In the genomic region with DNA sequence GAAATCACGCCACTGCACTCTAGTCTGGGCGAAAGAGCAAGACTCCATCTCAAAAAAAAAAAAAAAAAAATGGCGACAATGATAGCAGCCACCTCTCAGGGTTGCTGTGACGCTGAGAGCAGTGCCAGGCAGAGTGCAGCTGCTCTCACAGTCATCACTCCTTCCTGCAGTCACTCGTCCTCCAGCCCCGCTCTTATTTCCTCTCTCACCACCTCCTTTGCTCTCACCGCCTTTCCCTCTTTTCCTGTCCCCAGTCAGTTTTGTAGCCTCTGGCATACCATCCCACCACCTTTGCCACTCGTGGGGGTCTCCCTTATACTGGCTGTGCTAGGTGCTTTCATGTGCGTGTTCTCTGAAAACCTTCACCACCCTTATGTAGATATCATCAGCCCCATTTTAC, we compare ENCODE assay signal across 1 cellular context.
TF ChIP-seq lines count a peak whose summit lies in the region.

No MANE protein-coding gene starts in this region.

TF ChIP-seq in WTC11, 78 proteins besides CTCF, POLR2A, EP300 and RAD21 (continued from another document):
- TF ChIP-seq, protein P1, sequence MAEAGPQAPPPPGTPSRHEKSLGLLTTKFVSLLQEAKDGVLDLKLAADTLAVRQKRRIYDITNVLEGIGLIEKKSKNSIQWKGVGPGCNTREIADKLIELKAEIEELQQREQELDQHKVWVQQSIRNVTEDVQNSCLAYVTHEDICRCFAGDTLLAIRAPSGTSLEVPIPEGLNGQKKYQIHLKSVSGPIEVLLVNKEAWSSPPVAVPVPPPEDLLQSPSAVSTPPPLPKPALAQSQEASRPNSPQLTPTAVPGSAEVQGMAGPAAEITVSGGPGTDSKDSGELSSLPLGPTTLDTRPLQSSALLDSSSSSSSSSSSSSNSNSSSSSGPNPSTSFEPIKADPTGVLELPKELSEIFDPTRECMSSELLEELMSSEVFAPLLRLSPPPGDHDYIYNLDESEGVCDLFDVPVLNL (CRISPR knock-in tag; IDR thresholded peaks at IDR 0.05; ENCODE audit: borderline replicate concordance, low read depth): no peak
- TF ChIP-seq ETV6 (CRISPR knock-in tag; IDR thresholded peaks at IDR 0.05) (no peak), CBFB (CRISPR knock-in tag; IDR thresholded peaks at IDR 0.05; ENCODE audit: low read depth) (no peak), HMGA2 (CRISPR knock-in tag; IDR thresholded peaks at IDR 0.05) (no peak), ZNF423 (CRISPR knock-in tag; IDR thresholded peaks at IDR 0.05) (no peak), TEAD4 (CRISPR knock-in tag; IDR thresholded peaks at IDR 0.05) (no peak), NFATC4 (CRISPR knock-in tag; IDR thresholded peaks at IDR 0.05) (no peak), JUN (CRISPR knock-in tag; IDR thresholded peaks at IDR 0.05) (no peak), GABPB1 (CRISPR knock-in tag; IDR thresholded peaks at IDR 0.05) (no peak), ATF1 (CRISPR knock-in tag; IDR thresholded peaks at IDR 0.05) (no peak), PRRX2 (CRISPR knock-in tag; IDR thresholded peaks at IDR 0.05) (no peak), NR3C1 (CRISPR knock-in tag; conservative IDR thresholded peaks at IDR 0.05; ENCODE audit: low read depth) (no peak)
- TF ChIP-seq, protein P2, sequence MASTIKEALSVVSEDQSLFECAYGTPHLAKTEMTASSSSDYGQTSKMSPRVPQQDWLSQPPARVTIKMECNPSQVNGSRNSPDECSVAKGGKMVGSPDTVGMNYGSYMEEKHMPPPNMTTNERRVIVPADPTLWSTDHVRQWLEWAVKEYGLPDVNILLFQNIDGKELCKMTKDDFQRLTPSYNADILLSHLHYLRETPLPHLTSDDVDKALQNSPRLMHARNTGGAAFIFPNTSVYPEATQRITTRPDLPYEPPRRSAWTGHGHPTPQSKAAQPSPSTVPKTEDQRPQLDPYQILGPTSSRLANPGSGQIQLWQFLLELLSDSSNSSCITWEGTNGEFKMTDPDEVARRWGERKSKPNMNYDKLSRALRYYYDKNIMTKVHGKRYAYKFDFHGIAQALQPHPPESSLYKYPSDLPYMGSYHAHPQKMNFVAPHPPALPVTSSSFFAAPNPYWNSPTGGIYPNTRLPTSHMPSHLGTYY (CRISPR knock-in tag; IDR thresholded peaks at IDR 0.05): no peak
- TF ChIP-seq, protein P3, sequence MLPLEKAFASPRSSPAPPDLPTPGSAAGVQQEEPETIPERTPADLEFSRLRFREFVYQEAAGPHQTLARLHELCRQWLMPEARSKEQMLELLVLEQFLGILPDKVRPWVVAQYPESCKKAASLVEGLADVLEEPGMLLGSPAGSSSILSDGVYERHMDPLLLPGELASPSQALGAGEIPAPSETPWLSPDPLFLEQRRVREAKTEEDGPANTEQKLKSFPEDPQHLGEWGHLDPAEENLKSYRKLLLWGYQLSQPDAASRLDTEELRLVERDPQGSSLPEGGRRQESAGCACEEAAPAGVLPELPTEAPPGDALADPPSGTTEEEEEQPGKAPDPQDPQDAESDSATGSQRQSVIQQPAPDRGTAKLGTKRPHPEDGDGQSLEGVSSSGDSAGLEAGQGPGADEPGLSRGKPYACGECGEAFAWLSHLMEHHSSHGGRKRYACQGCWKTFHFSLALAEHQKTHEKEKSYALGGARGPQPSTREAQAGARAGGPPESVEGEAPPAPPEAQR (CRISPR knock-in tag; IDR thresholded peaks at IDR 0.05): no peak
- TF ChIP-seq, protein P4, sequence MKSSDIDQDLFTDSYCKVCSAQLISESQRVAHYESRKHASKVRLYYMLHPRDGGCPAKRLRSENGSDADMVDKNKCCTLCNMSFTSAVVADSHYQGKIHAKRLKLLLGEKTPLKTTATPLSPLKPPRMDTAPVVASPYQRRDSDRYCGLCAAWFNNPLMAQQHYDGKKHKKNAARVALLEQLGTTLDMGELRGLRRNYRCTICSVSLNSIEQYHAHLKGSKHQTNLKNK (CRISPR knock-in tag; IDR thresholded peaks at IDR 0.05): no peak
- TF ChIP-seq, protein P5, sequence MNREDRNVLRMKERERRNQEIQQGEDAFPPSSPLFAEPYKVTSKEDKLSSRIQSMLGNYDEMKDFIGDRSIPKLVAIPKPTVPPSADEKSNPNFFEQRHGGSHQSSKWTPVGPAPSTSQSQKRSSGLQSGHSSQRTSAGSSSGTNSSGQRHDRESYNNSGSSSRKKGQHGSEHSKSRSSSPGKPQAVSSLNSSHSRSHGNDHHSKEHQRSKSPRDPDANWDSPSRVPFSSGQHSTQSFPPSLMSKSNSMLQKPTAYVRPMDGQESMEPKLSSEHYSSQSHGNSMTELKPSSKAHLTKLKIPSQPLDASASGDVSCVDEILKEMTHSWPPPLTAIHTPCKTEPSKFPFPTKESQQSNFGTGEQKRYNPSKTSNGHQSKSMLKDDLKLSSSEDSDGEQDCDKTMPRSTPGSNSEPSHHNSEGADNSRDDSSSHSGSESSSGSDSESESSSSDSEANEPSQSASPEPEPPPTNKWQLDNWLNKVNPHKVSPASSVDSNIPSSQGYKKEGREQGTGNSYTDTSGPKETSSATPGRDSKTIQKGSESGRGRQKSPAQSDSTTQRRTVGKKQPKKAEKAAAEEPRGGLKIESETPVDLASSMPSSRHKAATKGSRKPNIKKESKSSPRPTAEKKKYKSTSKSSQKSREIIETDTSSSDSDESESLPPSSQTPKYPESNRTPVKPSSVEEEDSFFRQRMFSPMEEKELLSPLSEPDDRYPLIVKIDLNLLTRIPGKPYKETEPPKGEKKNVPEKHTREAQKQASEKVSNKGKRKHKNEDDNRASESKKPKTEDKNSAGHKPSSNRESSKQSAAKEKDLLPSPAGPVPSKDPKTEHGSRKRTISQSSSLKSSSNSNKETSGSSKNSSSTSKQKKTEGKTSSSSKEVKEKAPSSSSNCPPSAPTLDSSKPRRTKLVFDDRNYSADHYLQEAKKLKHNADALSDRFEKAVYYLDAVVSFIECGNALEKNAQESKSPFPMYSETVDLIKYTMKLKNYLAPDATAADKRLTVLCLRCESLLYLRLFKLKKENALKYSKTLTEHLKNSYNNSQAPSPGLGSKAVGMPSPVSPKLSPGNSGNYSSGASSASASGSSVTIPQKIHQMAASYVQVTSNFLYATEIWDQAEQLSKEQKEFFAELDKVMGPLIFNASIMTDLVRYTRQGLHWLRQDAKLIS (CRISPR knock-in tag; IDR thresholded peaks at IDR 0.05; ENCODE audit: borderline replicate concordance): no peak
- TF ChIP-seq, protein P6, sequence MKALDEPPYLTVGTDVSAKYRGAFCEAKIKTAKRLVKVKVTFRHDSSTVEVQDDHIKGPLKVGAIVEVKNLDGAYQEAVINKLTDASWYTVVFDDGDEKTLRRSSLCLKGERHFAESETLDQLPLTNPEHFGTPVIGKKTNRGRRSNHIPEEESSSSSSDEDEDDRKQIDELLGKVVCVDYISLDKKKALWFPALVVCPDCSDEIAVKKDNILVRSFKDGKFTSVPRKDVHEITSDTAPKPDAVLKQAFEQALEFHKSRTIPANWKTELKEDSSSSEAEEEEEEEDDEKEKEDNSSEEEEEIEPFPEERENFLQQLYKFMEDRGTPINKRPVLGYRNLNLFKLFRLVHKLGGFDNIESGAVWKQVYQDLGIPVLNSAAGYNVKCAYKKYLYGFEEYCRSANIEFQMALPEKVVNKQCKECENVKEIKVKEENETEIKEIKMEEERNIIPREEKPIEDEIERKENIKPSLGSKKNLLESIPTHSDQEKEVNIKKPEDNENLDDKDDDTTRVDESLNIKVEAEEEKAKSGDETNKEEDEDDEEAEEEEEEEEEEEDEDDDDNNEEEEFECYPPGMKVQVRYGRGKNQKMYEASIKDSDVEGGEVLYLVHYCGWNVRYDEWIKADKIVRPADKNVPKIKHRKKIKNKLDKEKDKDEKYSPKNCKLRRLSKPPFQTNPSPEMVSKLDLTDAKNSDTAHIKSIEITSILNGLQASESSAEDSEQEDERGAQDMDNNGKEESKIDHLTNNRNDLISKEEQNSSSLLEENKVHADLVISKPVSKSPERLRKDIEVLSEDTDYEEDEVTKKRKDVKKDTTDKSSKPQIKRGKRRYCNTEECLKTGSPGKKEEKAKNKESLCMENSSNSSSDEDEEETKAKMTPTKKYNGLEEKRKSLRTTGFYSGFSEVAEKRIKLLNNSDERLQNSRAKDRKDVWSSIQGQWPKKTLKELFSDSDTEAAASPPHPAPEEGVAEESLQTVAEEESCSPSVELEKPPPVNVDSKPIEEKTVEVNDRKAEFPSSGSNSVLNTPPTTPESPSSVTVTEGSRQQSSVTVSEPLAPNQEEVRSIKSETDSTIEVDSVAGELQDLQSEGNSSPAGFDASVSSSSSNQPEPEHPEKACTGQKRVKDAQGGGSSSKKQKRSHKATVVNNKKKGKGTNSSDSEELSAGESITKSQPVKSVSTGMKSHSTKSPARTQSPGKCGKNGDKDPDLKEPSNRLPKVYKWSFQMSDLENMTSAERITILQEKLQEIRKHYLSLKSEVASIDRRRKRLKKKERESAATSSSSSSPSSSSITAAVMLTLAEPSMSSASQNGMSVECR (CRISPR knock-in tag; IDR thresholded peaks at IDR 0.05; ENCODE audit: borderline replicate concordance): no peak
